Comparison of ENCODE assay signal across 12 cellular contexts in genomic region chr14:31487891-31488290, GRCh38. TPM values are rescaled to one million over a fixed set of nuclear protein-coding genes. Genes with fewer than 3 reads are reported as not detected.
"Had no signal": no experiment of that assay in that cellular context is flagged by ENCODE, and none has a peak within 500 bp of the region (broad histone marks: within the 10 kb centered on the region; RNA-seq: fewer than 3 reads in every experiment).

A gene with protein sequence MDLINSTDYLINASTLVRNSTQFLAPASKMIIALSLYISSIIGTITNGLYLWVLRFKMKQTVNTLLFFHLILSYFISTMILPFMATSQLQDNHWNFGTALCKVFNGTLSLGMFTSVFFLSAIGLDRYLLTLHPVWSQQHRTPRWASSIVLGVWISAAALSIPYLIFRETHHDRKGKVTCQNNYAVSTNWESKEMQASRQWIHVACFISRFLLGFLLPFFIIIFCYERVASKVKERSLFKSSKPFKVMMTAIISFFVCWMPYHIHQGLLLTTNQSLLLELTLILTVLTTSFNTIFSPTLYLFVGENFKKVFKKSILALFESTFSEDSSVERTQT (minus strand): TSS chr14:31488039. CDS start chr14:31483965, 4,074 bp downstream.

- H3K36me3 ChIP-seq: transverse colon had no signal

- H3K36me3 Mint-ChIP-seq: activated CD4-positive, alpha-beta memory T cell treated with anti-CD3 and anti-CD28 coated beads for 36 hours; activated naive CD8-positive, alpha-beta T cell treated with anti-CD3 and anti-CD28 coated beads, Interleukin-2, amount 10 ng/mL, durations not matched to agents 7 days and 5 days had no signal

- H3K4me3 Mint-ChIP-seq: activated CD4-positive, alpha-beta memory T cell treated with anti-CD3 and anti-CD28 coated beads for 36 hours; activated naive CD8-positive, alpha-beta T cell treated with anti-CD3 and anti-CD28 coated beads, Interleukin-2, amount 10 ng/mL, durations not matched to agents 7 days and 5 days; activated T-cell treated with anti-CD3 and anti-CD28 coated beads, Interleukin-2, amount 50 U/mL, for 72 hours had no signal

- H3K9me3 ChIP-seq: transverse colon had no signal

- H3K9me3 Mint-ChIP-seq: activated CD4-positive, alpha-beta memory T cell treated with anti-CD3 and anti-CD28 coated beads for 36 hours; activated naive CD8-positive, alpha-beta T cell treated with anti-CD3 and anti-CD28 coated beads, Interleukin-2, amount 10 ng/mL, durations not matched to agents 7 days and 5 days; activated T-cell treated with anti-CD3 and anti-CD28 coated beads, Interleukin-2, amount 50 U/mL, for 72 hours had no signal

- H3K27ac Mint-ChIP-seq: activated CD4-positive, alpha-beta memory T cell treated with anti-CD3 and anti-CD28 coated beads for 36 hours; activated naive CD8-positive, alpha-beta T cell treated with anti-CD3 and anti-CD28 coated beads, Interleukin-2, amount 10 ng/mL, durations not matched to agents 7 days and 5 days; activated T-cell treated with anti-CD3 and anti-CD28 coated beads, Interleukin-2, amount 50 U/mL, for 72 hours had no signal

- ATAC-seq: activated T-cell treated with anti-CD3 and anti-CD28 coated beads, Interleukin-2, amount 50 U/mL, for 72 hours; esophagus mucosa had no signal

- DNase-seq: activated CD4-positive, alpha-beta memory T cell treated with anti-CD3 and anti-CD28 coated beads for 36 hours; activated naive CD8-positive, alpha-beta T cell treated with anti-CD3 and anti-CD28 coated beads, Interleukin-2, amount 10 ng/mL, durations not matched to agents 7 days and 5 days; activated T-cell treated with anti-CD3 and anti-CD28 coated beads, Interleukin-2, amount 50 U/mL, for 72 hours; anterior cingulate cortex; posterior cingulate gyrus; small intestine; substantia nigra; transverse colon had no signal

- H3K4me3 ChIP-seq: transverse colon had no signal

- H3K4me1 Mint-ChIP-seq: activated naive CD8-positive, alpha-beta T cell treated with anti-CD3 and anti-CD28 coated beads, Interleukin-2, amount 10 ng/mL, durations not matched to agents 7 days and 5 days had no signal

- H3K27me3 ChIP-seq: transverse colon had no signal

- H3K4me1 ChIP-seq: transverse colon had no signal

- H3K27ac ChIP-seq: transverse colon had no signal

RNA-seq across cellular contexts. Expression of the gene that starts here (rescaled TPM):
- total RNA-seq: activated CD4-positive, alpha-beta memory T cell treated with anti-CD3 and anti-CD28 coated beads for 36 hours; activated naive CD8-positive, alpha-beta T cell treated with anti-CD3 and anti-CD28 coated beads, Interleukin-2, amount 10 ng/mL, durations not matched to agents 7 days and 5 days; activated T-cell treated with anti-CD3 and anti-CD28 coated beads, Interleukin-2, amount 50 U/mL, for 72 hours; cerebellum; dermis microvascular lymphatic vessel endothelial cell; esophagus mucosa; glomerular endothelial cell; transverse colon had no signal
- polyA plus RNA-seq: small intestine had no signal
